In genomic region chr9:37229455-37229854, GRCh38 we compare ENCODE assay signal across 22 cellular contexts.
"Had no signal": no experiment of that assay in that cellular context is flagged by ENCODE, and none has a peak within 500 bp of the region (broad histone marks: within the 10 kb centered on the region; RNA-seq: fewer than 3 reads in every experiment).

No MANE protein-coding gene starts in this region.

- H3K4me1 ChIP-seq: esophagus squamous epithelium, gastroesophageal sphincter, psoas muscle, right lobe of liver, suprapubic skin, thyroid gland, upper lobe of left lung, vagina had no signal

- H3K9me3 ChIP-seq: esophagus squamous epithelium, gastroesophageal sphincter, mucosa of descending colon, neutrophil, psoas muscle, right lobe of liver, suprapubic skin, thyroid gland, upper lobe of left lung, vagina had no signal

- DNase-seq: dorsolateral prefrontal cortex; effector CD8-positive, alpha-beta T cell; esophagus squamous epithelium; foreskin fibroblast; glutamatergic neuron; islet precursor cell; mucosa of descending colon; naive thymus-derived CD8-positive, alpha-beta T cell; psoas muscle; retina; right lobe of liver; stimulated activated CD4-positive, alpha-beta T cell treated with anti-CD3 and anti-CD28 coated beads, Interleukin-4, amount 100 ng/mL, for 1 hour; stimulated activated CD8-positive, alpha-beta memory T cell treated with anti-CD3 and anti-CD28 coated beads, Interleukin-4, amount 100 ng/mL, for 48 hours; stimulated activated naive CD8-positive, alpha-beta T cell treated with anti-CD3 and anti-CD28 coated beads, Interleukin-15, Interleukin-2, amounts not matched to agents 100 U/mL and 50 U/mL, for 24 hours; thyroid gland; upper lobe of left lung had no signal

- H3K27ac ChIP-seq: dorsolateral prefrontal cortex, esophagus squamous epithelium, gastroesophageal sphincter, neutrophil, psoas muscle, right lobe of liver, suprapubic skin, thyroid gland, upper lobe of left lung, vagina had no signal

- H3K27ac Mint-ChIP-seq: naive thymus-derived CD8-positive, alpha-beta T cell; stimulated activated effector memory CD8-positive, alpha-beta T cell treated with anti-CD3 and anti-CD28 coated beads, Interleukin-12 subunit alpha, Interleukin-12 subunit beta, amount 100 ng/mL, for 72 hours had no signal

- H3K27me3 Mint-ChIP-seq: naive thymus-derived CD8-positive, alpha-beta T cell had no signal

- H3K36me3 Mint-ChIP-seq: stimulated activated effector memory CD8-positive, alpha-beta T cell treated with anti-CD3 and anti-CD28 coated beads, Interleukin-12 subunit alpha, Interleukin-12 subunit beta, amount 100 ng/mL, for 72 hours had no signal

- ATAC-seq: gastroesophageal sphincter; left lobe of liver; naive thymus-derived CD8-positive, alpha-beta T cell; psoas muscle; stimulated activated effector memory CD8-positive, alpha-beta T cell treated with anti-CD3 and anti-CD28 coated beads, Interleukin-12 subunit alpha, Interleukin-12 subunit beta, amount 100 ng/mL, for 72 hours; stimulated activated naive CD8-positive, alpha-beta T cell treated with anti-CD3 and anti-CD28 coated beads, Interleukin-15, Interleukin-2, amounts not matched to agents 100 U/mL and 50 U/mL, for 24 hours had no signal

- H3K4me3 Mint-ChIP-seq: naive thymus-derived CD8-positive, alpha-beta T cell; stimulated activated effector memory CD8-positive, alpha-beta T cell treated with anti-CD3 and anti-CD28 coated beads, Interleukin-12 subunit alpha, Interleukin-12 subunit beta, amount 100 ng/mL, for 72 hours had no signal

- H3K36me3 ChIP-seq: neutrophil, right lobe of liver, suprapubic skin, thyroid gland, upper lobe of left lung had no signal

- H3K27me3 ChIP-seq: dorsolateral prefrontal cortex, esophagus squamous epithelium, gastroesophageal sphincter, neutrophil, right lobe of liver, suprapubic skin, thyroid gland, upper lobe of left lung, vagina had no signal

- H3K9me3 Mint-ChIP-seq: stimulated activated effector memory CD8-positive, alpha-beta T cell treated with anti-CD3 and anti-CD28 coated beads, Interleukin-12 subunit alpha, Interleukin-12 subunit beta, amount 100 ng/mL, for 72 hours had no signal

- H3K4me3 ChIP-seq: dorsolateral prefrontal cortex, esophagus squamous epithelium, gastroesophageal sphincter, mucosa of descending colon, psoas muscle, right lobe of liver, suprapubic skin, thyroid gland, upper lobe of left lung, vagina had no signal
